ENCODE assay signal across 9 cellular contexts in genomic region chr6:116011520-116011919, GRCh38. TPM values are rescaled to one million over a fixed set of nuclear protein-coding genes. Genes with fewer than 3 reads are reported as not detected.
DNase-seq lines count a peak whose midpoint lies in the region; ATAC-seq and TF ChIP-seq lines count a peak whose summit lies in the region.
"Had no signal": no experiment of that assay in that cellular context is flagged by ENCODE, and none has a peak within 500 bp of the region (broad histone marks: within the 10 kb centered on the region; RNA-seq: fewer than 3 reads in every experiment).

No MANE protein-coding gene starts in this region.

- H3K9me3 Mint-ChIP-seq in activated CD4-positive, alpha-beta T cell treated with anti-CD3 and anti-CD28 coated beads for 36 hours (ENCODE audit: low read depth) = no peaks in the 10 kb centered on the region
- H3K9me3 Mint-ChIP-seq in activated CD4-positive, alpha-beta T cell treated with anti-CD3 and anti-CD28 coated beads, Interleukin-2, amount 10 ng/mL, durations not matched to agents 7 days and 5 days = no peaks in the 10 kb centered on the region
- H3K9me3 Mint-ChIP-seq in stimulated activated memory B cell treated with anti-CD40 and anti-IgM and Interleukin-4, amounts not matched to agents 10 μg/mL and 1 μg/mL and 100 μg/mL, for 72 hours = no peaks in the 10 kb centered on the region
- H3K9me3 Mint-ChIP-seq in immature natural killer cell = no peaks in the 10 kb centered on the region
- H3K9me3 Mint-ChIP-seq in type B pancreatic cell = no peaks in the 10 kb centered on the region

- no peak overlapping the region for H3K27ac Mint-ChIP-seq in activated CD4-positive, alpha-beta T cell treated with anti-CD3 and anti-CD28 coated beads for 36 hours
- H3K27ac Mint-ChIP-seq in activated CD4-positive, alpha-beta T cell treated with anti-CD3 and anti-CD28 coated beads, Interleukin-2, amount 10 ng/mL, durations not matched to agents 7 days and 5 days = no peak overlapping the region
- H3K27ac Mint-ChIP-seq in stimulated activated memory B cell treated with anti-CD40 and anti-IgM and Interleukin-4, amounts not matched to agents 10 μg/mL and 1 μg/mL and 100 μg/mL, for 72 hours = no peak overlapping the region
- H3K27ac Mint-ChIP-seq in immature natural killer cell (no peak overlapping the region), type B pancreatic cell (no peak overlapping the region)
- H3K27ac Mint-ChIP-seq: B cell had no signal

- intact Hi-C loops in activated CD4-positive, alpha-beta T cell treated with anti-CD3 and anti-CD28 coated beads for 36 hours (cut with DNase I, micrococcal nuclease) = loop anchor here (1.0 to 5.0 kb wide), 2 partner anchors 89 to 241 kb away; partner anchors contain the start of genes NT5DC1 (in 2 of the 2) and TSPYL4 (in 1 of the 2)

- peaks cover 12% of the 10 kb centered on the region for H3K4me1 Mint-ChIP-seq in activated CD4-positive, alpha-beta T cell treated with anti-CD3 and anti-CD28 coated beads for 36 hours
- no peaks in the 10 kb centered on the region for H3K4me1 Mint-ChIP-seq in activated CD4-positive, alpha-beta T cell treated with anti-CD3 and anti-CD28 coated beads, Interleukin-2, amount 10 ng/mL, durations not matched to agents 7 days and 5 days
- H3K4me1 Mint-ChIP-seq in stimulated activated memory B cell treated with anti-CD40 and anti-IgM and Interleukin-4, amounts not matched to agents 10 μg/mL and 1 μg/mL and 100 μg/mL, for 72 hours = peaks cover 34% of the 10 kb centered on the region
- H3K4me1 Mint-ChIP-seq in immature natural killer cell (no peaks in the 10 kb centered on the region), type B pancreatic cell (ENCODE audit: unreplicated experiment) (peaks cover 23% of the 10 kb centered on the region)

- CTCF ChIA-PET in activated CD4-positive, alpha-beta T cell treated with anti-CD3 and anti-CD28 coated beads for 36 hours (lab: Charles Lee) = interaction anchor here (0.8 to 3.5 kb wide), 7 partner anchors 14 to 90 kb away, joined by 3 to 14 read pairs (median 5); partner anchors contain the start of gene NT5DC1
- CTCF ChIA-PET in activated CD4-positive, alpha-beta T cell treated with anti-CD3 and anti-CD28 coated beads, Interleukin-2, amount 10 ng/mL, durations not matched to agents 7 days and 5 days (lab: Charles Lee) = interaction anchor here (0.6 to 0.7 kb wide), 3 partner anchors 89 to 612 kb away, joined by 3 to 4 read pairs (median 3); partner anchors contain the start of gene NT5DC1

- peaks cover 19% of the 10 kb centered on the region for H3K27me3 Mint-ChIP-seq in activated CD4-positive, alpha-beta T cell treated with anti-CD3 and anti-CD28 coated beads for 36 hours
- H3K27me3 Mint-ChIP-seq in activated CD4-positive, alpha-beta T cell treated with anti-CD3 and anti-CD28 coated beads, Interleukin-2, amount 10 ng/mL, durations not matched to agents 7 days and 5 days = peaks cover 14% of the 10 kb centered on the region
- no peaks in the 10 kb centered on the region for H3K27me3 Mint-ChIP-seq in stimulated activated memory B cell treated with anti-CD40 and anti-IgM and Interleukin-4, amounts not matched to agents 10 μg/mL and 1 μg/mL and 100 μg/mL, for 72 hours
- H3K27me3 Mint-ChIP-seq in immature natural killer cell (ENCODE audit: low read depth in 3 of 3) (peaks cover 0 to 2% (median 0%) of the 10 kb centered on the region in 3 donors), type B pancreatic cell (no peaks in the 10 kb centered on the region)

- peak; percentile 77 for DNase-seq in activated CD4-positive, alpha-beta T cell treated with anti-CD3 and anti-CD28 coated beads for 36 hours
- no peak for DNase-seq in activated CD4-positive, alpha-beta T cell treated with anti-CD3 and anti-CD28 coated beads, Interleukin-2, amount 10 ng/mL, durations not matched to agents 7 days and 5 days
- DNase-seq in activated T-helper 9 cell treated with anti-CD3 and anti-CD28 coated beads, Interleukin-2, amount 50 U/mL, for 16 hours (ENCODE audit: low read depth) = peak; percentile 11
- DNase-seq in immature natural killer cell = no peak
- no peak for DNase-seq in type B pancreatic cell (ENCODE audit: extremely low spot score, unreplicated experiment)
- no peak for DNase-seq in germinal center (ENCODE audit: low spot score)

- POLR2A ChIA-PET in activated CD4-positive, alpha-beta T cell treated with anti-CD3 and anti-CD28 coated beads for 36 hours (lab: Charles Lee) = interaction anchor here (1.5 kb wide), 1 partner anchor 89 kb away, joined by 7 read pairs; the partner anchor contains the start of gene NT5DC1
- POLR2A ChIA-PET in activated CD4-positive, alpha-beta T cell treated with anti-CD3 and anti-CD28 coated beads, Interleukin-2, amount 10 ng/mL, durations not matched to agents 7 days and 5 days (lab: Charles Lee) = no interaction called here

- peak; percentile 95 for ATAC-seq in activated CD4-positive, alpha-beta T cell treated with anti-CD3 and anti-CD28 coated beads for 36 hours
- ATAC-seq in HG03108 (IDR thresholded peaks at IDR 0.05; ENCODE audit: unreplicated experiment) = peak; percentile 51
- peak; percentile 67 for ATAC-seq in stimulated activated memory B cell treated with anti-CD40 and anti-IgM and Interleukin-4, amounts not matched to agents 10 μg/mL and 1 μg/mL and 100 μg/mL, for 72 hours

- H3K36me3 Mint-ChIP-seq in activated CD4-positive, alpha-beta T cell treated with anti-CD3 and anti-CD28 coated beads for 36 hours (ENCODE audit: low read depth) = no peaks in the 10 kb centered on the region
- no peaks in the 10 kb centered on the region for H3K36me3 Mint-ChIP-seq in activated CD4-positive, alpha-beta T cell treated with anti-CD3 and anti-CD28 coated beads, Interleukin-2, amount 10 ng/mL, durations not matched to agents 7 days and 5 days (ENCODE audit: low read depth)
- H3K36me3 Mint-ChIP-seq in stimulated activated memory B cell treated with anti-CD40 and anti-IgM and Interleukin-4, amounts not matched to agents 10 μg/mL and 1 μg/mL and 100 μg/mL, for 72 hours = peaks cover 6% of the 10 kb centered on the region
- H3K36me3 Mint-ChIP-seq in immature natural killer cell (no peaks in the 10 kb centered on the region), type B pancreatic cell (peaks cover 7% of the 10 kb centered on the region)

- TF ChIP-seq CTCF in type B pancreatic cell (conservative IDR thresholded peaks at IDR 0.05) = no peak

- H3K4me3 Mint-ChIP-seq in activated CD4-positive, alpha-beta T cell treated with anti-CD3 and anti-CD28 coated beads for 36 hours = no peak overlapping the region
- H3K4me3 Mint-ChIP-seq in activated CD4-positive, alpha-beta T cell treated with anti-CD3 and anti-CD28 coated beads, Interleukin-2, amount 10 ng/mL, durations not matched to agents 7 days and 5 days = no peak overlapping the region
- no peak overlapping the region for H3K4me3 Mint-ChIP-seq in stimulated activated memory B cell treated with anti-CD40 and anti-IgM and Interleukin-4, amounts not matched to agents 10 μg/mL and 1 μg/mL and 100 μg/mL, for 72 hours
- H3K4me3 Mint-ChIP-seq in immature natural killer cell (no peak overlapping the region), type B pancreatic cell (no peak overlapping the region)
- H3K4me3 Mint-ChIP-seq: B cell had no signal

RNA-seq across cellular contexts. Expression of gene FRK, which starts 49.2 kb away (rescaled TPM):
- under 1 TPM; 0.02 to 0.05 TPM for total RNA-seq in activated CD4-positive, alpha-beta T cell treated with anti-CD3 and anti-CD28 coated beads for 36 hours
- under 1 TPM; 0.02 TPM for total RNA-seq in activated CD4-positive, alpha-beta T cell treated with anti-CD3 and anti-CD28 coated beads, Interleukin-2, amount 10 ng/mL, durations not matched to agents 7 days and 5 days
- not detected for polyA plus RNA-seq in immature natural killer cell
- total RNA-seq in type B pancreatic cell (ENCODE audit: low replicate concordance) = 6.2 and 13.2 TPM in 2 replicates

Comparison
In these comparisons a context has a peak if more than half of its experiments do, and no peak if none do; other contexts are left out.
1. DNase-seq: peak in activated CD4-positive, alpha-beta T cell treated with anti-CD3 and anti-CD28 coated beads for 36 hours (single experiment) and activated T-helper 9 cell treated with anti-CD3 and anti-CD28 coated beads, Interleukin-2, amount 50 U/mL, for 16 hours (single experiment); none in activated CD4-positive, alpha-beta T cell treated with anti-CD3 and anti-CD28 coated beads, Interleukin-2, amount 10 ng/mL, durations not matched to agents 7 days and 5 days (single experiment), immature natural killer cell (0 of 3), type B pancreatic cell (single experiment) and germinal center (single experiment).
2. Peak in every context shown above with its lines, with median percentiles within 50 percentile points of each other: ATAC-seq.